1 cellular context compared by ENCODE assay signal in the genomic region with DNA sequence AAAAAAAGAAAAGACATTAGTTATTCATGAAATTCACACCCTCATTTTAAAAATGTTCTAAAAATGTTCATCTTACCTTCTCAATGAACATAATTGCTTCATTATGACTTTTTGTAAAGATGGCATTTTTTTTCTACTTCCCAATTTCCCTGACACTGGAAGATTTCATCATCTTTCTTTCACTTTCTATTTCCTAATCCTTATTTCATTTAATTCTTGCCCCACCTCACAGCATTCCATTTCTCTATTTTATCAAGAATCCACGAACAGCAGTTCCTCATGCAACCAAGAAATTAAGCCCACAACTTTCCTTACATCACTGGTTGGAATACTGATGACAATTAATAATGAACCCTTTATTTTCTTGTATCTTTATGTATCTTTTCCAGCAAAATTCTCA.
TF ChIP-seq lines count a peak whose summit lies in the region.

No MANE protein-coding gene starts in this region.

TF ChIP-seq in A549, 52 proteins besides CTCF, POLR2A, EP300 and RAD21 (continued from another document):
- TF ChIP-seq, protein P1, sequence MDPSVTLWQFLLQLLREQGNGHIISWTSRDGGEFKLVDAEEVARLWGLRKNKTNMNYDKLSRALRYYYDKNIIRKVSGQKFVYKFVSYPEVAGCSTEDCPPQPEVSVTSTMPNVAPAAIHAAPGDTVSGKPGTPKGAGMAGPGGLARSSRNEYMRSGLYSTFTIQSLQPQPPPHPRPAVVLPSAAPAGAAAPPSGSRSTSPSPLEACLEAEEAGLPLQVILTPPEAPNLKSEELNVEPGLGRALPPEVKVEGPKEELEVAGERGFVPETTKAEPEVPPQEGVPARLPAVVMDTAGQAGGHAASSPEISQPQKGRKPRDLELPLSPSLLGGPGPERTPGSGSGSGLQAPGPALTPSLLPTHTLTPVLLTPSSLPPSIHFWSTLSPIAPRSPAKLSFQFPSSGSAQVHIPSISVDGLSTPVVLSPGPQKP (IDR thresholded peaks at IDR 0.05; ENCODE audit: low read depth, low read length), result no peak
- TF ChIP-seq RARB (CRISPR knock-in tag; IDR thresholded peaks at IDR 0.05) (no peak), FOXS1 (CRISPR knock-in tag; IDR thresholded peaks at IDR 0.05) (no peak), KDM5A (IDR thresholded peaks at IDR 0.05) (no peak), PHF8 (IDR thresholded peaks at IDR 0.05; ENCODE audit: borderline replicate concordance, low read depth) (no peak), RFX5 (IDR thresholded peaks at IDR 0.05) (no peak), EHF (CRISPR knock-in tag; IDR thresholded peaks at IDR 0.05) (no peak), HOXA7 (CRISPR knock-in tag; IDR thresholded peaks at IDR 0.05) (no peak), RCOR1 (IDR thresholded peaks at IDR 0.05; ENCODE audit: low read depth, low read length) (no peak)
- TF ChIP-seq, protein P2, sequence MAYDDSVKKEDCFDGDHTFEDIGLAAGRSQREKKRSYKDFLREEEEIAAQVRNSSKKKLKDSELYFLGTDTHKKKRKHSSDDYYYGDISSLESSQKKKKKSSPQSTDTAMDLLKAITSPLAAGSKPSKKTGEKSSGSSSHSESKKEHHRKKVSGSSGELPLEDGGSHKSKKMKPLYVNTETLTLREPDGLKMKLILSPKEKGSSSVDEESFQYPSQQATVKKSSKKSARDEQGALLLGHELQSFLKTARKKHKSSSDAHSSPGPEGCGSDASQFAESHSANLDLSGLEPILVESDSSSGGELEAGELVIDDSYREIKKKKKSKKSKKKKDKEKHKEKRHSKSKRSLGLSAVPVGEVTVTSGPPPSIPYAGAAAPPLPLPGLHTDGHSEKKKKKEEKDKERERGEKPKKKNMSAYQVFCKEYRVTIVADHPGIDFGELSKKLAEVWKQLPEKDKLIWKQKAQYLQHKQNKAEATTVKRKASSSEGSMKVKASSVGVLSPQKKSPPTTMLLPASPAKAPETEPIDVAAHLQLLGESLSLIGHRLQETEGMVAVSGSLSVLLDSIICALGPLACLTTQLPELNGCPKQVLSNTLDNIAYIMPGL (CRISPR knock-in tag; IDR thresholded peaks at IDR 0.05; ENCODE audit: borderline replicate concordance), result no peak
TF ChIP-seq in A549: peak in this region for 0.
